In the genomic region with DNA sequence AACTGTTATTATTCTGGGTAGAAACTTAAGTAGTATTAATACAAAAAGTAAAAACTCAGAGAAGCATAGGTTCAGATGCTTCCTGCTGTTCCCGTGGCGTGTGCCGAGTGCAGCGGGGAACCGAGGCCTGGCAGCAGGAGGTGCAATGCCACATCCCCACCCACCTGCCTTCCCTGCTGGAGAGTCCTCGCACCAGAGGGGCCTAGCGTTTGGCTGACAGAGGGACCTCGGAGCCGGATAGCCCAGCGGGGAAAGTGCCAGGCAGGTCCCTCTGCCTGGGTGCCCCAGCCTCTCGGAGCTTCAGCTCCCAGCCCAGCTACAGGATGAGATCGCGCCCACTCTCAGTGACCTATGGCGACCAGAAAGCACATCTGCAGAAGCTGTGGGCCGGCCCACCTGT, we compare ENCODE assay signal across 19 cellular contexts.
"Had no signal": no experiment of that assay in that cellular context is flagged by ENCODE, and none has a peak within 500 bp of the region (broad histone marks: within the 10 kb centered on the region; RNA-seq: fewer than 3 reads in every experiment).

No MANE protein-coding gene starts in this region.

- H3K4me3 ChIP-seq: heart left ventricle, lung, neural progenitor cell, pancreas, smooth muscle cell had no signal

- H3K9ac ChIP-seq: neural progenitor cell had no signal

- DNase-seq: effector CD4-positive, alpha-beta T cell; foreskin melanocyte; heart left ventricle; hippocampal formation; left colon; left ventricle myocardium superior; mesenchymal stem cell; midbrain; occipital lobe; right cardiac atrium; stimulated activated CD4-positive, alpha-beta T cell treated with anti-CD3 and anti-CD28 coated beads, Interleukin-2, amount 100 ng/mL, for 48 hours; stimulated activated naive CD4-positive, alpha-beta T cell treated with Interleukin-2 at 50 U/mL for 16 hours; trophoblast cell had no signal

- H3K9me3 Mint-ChIP-seq: natural killer cell treated with Interleukin-12 subunit alpha and Interleukin-12 subunit beta and Interleukin-15 and Interleukin-18, amount 100 ng/mL, for 72 hours; neural progenitor cell had no signal

- H2AFZ ChIP-seq: neural progenitor cell had no signal

- H3K27me3 ChIP-seq: heart left ventricle, pancreas had no signal

- H3K4me2 ChIP-seq: neural progenitor cell, smooth muscle cell had no signal

- H3K36me3 Mint-ChIP-seq: natural killer cell treated with Interleukin-12 subunit alpha and Interleukin-12 subunit beta and Interleukin-15 and Interleukin-18, amount 100 ng/mL, for 72 hours; neural progenitor cell had no signal

- H3K4me3 Mint-ChIP-seq: natural killer cell treated with Interleukin-12 subunit alpha and Interleukin-12 subunit beta and Interleukin-15 and Interleukin-18, amount 100 ng/mL, for 72 hours; neural progenitor cell had no signal

- H3K36me3 ChIP-seq: heart left ventricle, neural progenitor cell, pancreas had no signal

- H3K9me3 ChIP-seq: heart left ventricle, pancreas had no signal

- H3K27ac ChIP-seq: heart left ventricle, neural progenitor cell, pancreas had no signal

- H3K27ac Mint-ChIP-seq: natural killer cell treated with Interleukin-12 subunit alpha and Interleukin-12 subunit beta and Interleukin-15 and Interleukin-18, amount 100 ng/mL, for 72 hours; neural progenitor cell; progenitor cell of endocrine pancreas had no signal

- H3K27me3 Mint-ChIP-seq: progenitor cell of endocrine pancreas had no signal

- FAIRE-seq: pancreas had no signal
